In the genomic region with DNA sequence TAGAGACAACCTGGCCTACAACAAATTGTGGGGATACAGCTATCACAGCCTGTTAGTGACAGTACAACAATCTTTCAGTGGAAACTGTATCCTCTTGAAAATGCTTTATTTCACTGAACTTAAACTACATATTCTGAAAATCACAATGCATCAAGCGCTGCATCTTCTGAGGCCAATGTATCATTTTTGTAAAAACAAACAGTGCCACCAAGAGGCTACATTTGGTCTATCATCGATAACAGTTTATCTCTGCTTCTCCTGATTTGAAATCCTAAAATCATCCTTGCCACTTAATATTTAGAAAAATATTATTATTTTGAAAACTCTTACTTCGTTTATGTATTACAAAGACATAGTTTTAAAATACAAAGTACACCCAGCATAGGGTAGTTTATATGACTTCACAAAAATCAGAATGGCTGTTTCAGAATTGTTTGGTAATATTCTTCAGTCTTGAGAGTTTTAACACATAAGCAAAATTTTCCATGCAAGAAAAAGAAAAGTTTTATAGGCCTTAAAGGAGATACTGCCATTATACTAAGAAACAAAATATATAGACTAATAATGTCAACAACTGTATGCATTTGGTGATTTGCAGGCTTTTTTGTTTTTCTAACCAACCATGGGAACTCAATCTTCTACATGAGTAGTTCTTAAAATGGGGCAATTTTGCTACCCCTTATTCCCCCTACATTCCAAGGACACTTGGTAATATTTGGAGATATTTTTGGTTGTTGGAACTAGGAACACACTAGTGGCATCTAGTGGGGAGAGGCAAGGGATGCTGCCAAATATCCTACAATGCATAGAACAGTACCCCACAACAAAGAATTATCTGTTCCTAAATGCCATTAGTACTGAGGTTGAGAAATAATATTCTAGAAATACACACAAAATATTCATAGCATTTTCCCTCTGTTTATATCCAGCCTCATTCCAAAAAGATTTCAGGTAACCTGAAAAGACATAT, we compare ENCODE assay signal across 9 cellular contexts. TPM values are rescaled to one million over a fixed set of nuclear protein-coding genes. Genes with fewer than 3 reads are reported as not detected.
A peak's percentile ranks its signal among the peaks of the same experiment; 100 is the strongest.
DNase-seq lines count a peak whose midpoint lies in the region; ATAC-seq, FAIRE-seq and TF ChIP-seq lines count a peak whose summit lies in the region.
"Had no signal": no experiment of that assay in that cellular context is flagged by ENCODE, and none has a peak within 500 bp of the region (broad histone marks: within the 10 kb centered on the region; RNA-seq: fewer than 3 reads in every experiment).

No MANE protein-coding gene starts in this region.

- H3K4me2 ChIP-seq in DND-41 (ENCODE audit: insufficient read depth, low read length), result no peak overlapping the region
- no peak overlapping the region for H3K4me2 ChIP-seq in GM12878 (ENCODE audit: control insufficient read depth, insufficient read depth)

- in situ Hi-C loops in GM12878 (cut with MboI), result loop anchor here (10.0 kb wide), 1 partner anchor 932 kb away; no protein-coding TSS in a partner anchor

- H3K9me3 Mint-ChIP-seq in nephron, result no peaks in the 10 kb centered on the region
- no peaks in the 10 kb centered on the region for H3K9me3 Mint-ChIP-seq in effector memory CD8-positive, alpha-beta T cell

- WGBS in GM12878 (ENCODE audit: insufficient coverage, insufficient replicate concordance, low lambda C conversion rate, missing lambda C conversion rate), result 33% methylated on average over 3 of the region's 3 CpGs

- no peak for TF ChIP-seq POLR2A in GM12878 (IDR thresholded peaks at IDR 0.05; ENCODE audit: low read depth, low read length)

- RAD21 ChIA-PET in GM12878 (lab: Charles Lee; ENCODE audit: unreplicated experiment), result no interaction called here

- peaks cover 4% of the 10 kb centered on the region for H3K4me1 Mint-ChIP-seq in nephron
- H3K4me1 Mint-ChIP-seq in effector memory CD8-positive, alpha-beta T cell (ENCODE audit: low read depth in 2 of 2), result no peaks in the 10 kb centered on the region

- TF ChIP-seq CTCF in DND-41 (IDR thresholded peaks at IDR 0.05; ENCODE audit: borderline replicate concordance, extremely low read depth, low read length, poor library complexity, severe bottlenecking) (peak; percentile 38), GM12878 (IDR thresholded peaks at IDR 0.05 in 2 of 3, conservative IDR thresholded peaks at IDR 0.05 in 1 of 3; ENCODE audit: control insufficient read depth in 2 of 3, extremely low read depth in 1 of 3, insufficient read depth in 1 of 3, low read depth in 3 of 3, low read length in 3 of 3) (peak; percentile 16 to 35 (median 22); a peak in 3 of 6 replicates), nephron (IDR thresholded peaks at IDR 0.05; ENCODE audit: unreplicated experiment in 3 of 3) (peak; percentile 37 to 50 (median 41))

- H3K9me3 ChIP-seq in DND-41 (ENCODE audit: insufficient read depth, low read length, severe bottlenecking), result no peaks in the 10 kb centered on the region
- H3K9me3 ChIP-seq in GM12878 (replicated peaks; ENCODE audit: control insufficient read depth, insufficient read depth, low read length), result no peaks in the 10 kb centered on the region

- CTCF ChIA-PET in GM12878 (lab: Yijun Ruan, JAX), result interaction anchor here (1.0 to 2.3 kb wide), 2 partner anchors 11 to 937 kb away, joined by 3 to 7 read pairs; no protein-coding TSS in a partner anchor

- H3K4me1 ChIP-seq in DND-41 (ENCODE audit: insufficient read depth, low read length), result no peaks in the 10 kb centered on the region
- H3K4me1 ChIP-seq in GM12878 (ENCODE audit: control insufficient read depth, insufficient read depth, low read length), result no peaks in the 10 kb centered on the region

- SMC1A ChIA-PET in GM12878 (lab: Charles Lee; ENCODE audit: uncharacterized antibody, unreplicated experiment), result interaction anchor here (1.4 kb wide), 1 partner anchor 935 kb away, joined by 3 read pairs; no protein-coding TSS in a partner anchor

- no TSS peak for BruUV-seq in GM12878 (replicated peaks; lab: Mats Ljungman, UMichigan)

- no peaks in the 10 kb centered on the region for H3K27me3 Mint-ChIP-seq in nephron (ENCODE audit: low read depth)
- no peaks in the 10 kb centered on the region for H3K27me3 Mint-ChIP-seq in effector memory CD8-positive, alpha-beta T cell

- no peak overlapping the region for H3K27ac Mint-ChIP-seq in nephron
- H3K27ac Mint-ChIP-seq in effector memory CD8-positive, alpha-beta T cell, result no peak overlapping the region

- H2AFZ ChIP-seq in DND-41 (ENCODE audit: low read depth, low read length) (no peak overlapping the region), GM12878 (ENCODE audit: control insufficient read depth, low read depth, low read length) (no peak overlapping the region)

- no peak for ATAC-seq in DND-41 (ENCODE audit: insufficient read depth, low read depth)
- peak; percentile 41; the same call in 1 of the 3 replicates for ATAC-seq in GM12878
- ATAC-seq in effector memory CD8-positive, alpha-beta T cell (replicated peaks), result no peak
- ATAC-seq in GM21367 (IDR thresholded peaks at IDR 0.05; ENCODE audit: unreplicated experiment), result no peak
- ATAC-seq in GM18867 (IDR thresholded peaks at IDR 0.05; ENCODE audit: unreplicated experiment), result no peak

- FAIRE-seq in GM12878 (lab: Jason Lieb, UNC), result no peak

- no peak overlapping the region for H3K4me3 ChIP-seq in DND-41 (ENCODE audit: low read depth in 1 of 2, low read length in 2 of 2)
- H3K4me3 ChIP-seq in GM12878, result no peak overlapping the region

- no peak for TF ChIP-seq EP300 in GM12878 (IDR thresholded peaks at IDR 0.05; ENCODE audit: borderline replicate concordance in 1 of 2, control insufficient read depth in 1 of 2, low read depth in 2 of 2, low read length in 2 of 2)

- no peak for DNase-seq in DND-41
- DNase-seq in MV-4-11 (lab: John Stamatoyannopoulos, UW), result peak; percentile 9
- DNase-seq in GM12878 (ENCODE audit: low read depth, low spot score), result no peak
- no peak for DNase-seq in effector memory CD8-positive, alpha-beta T cell
- DNase-seq in cardiac septum (ENCODE audit: low spot score), result no peak
- DNase-seq: activated CD4-positive, alpha-beta T cell treated with anti-CD3 and anti-CD28 coated beads for 48 hours had no signal

- no peaks in the 10 kb centered on the region for H3K36me3 ChIP-seq in DND-41 (ENCODE audit: insufficient read depth, low read length)
- H3K36me3 ChIP-seq in GM12878 (ENCODE audit: control insufficient read depth in 2 of 2, insufficient read depth in 2 of 2, low read length in 1 of 2), result no peaks in the 10 kb centered on the region

- H3K36me3 Mint-ChIP-seq in nephron (ENCODE audit: low read depth), result no peaks in the 10 kb centered on the region
- H3K36me3 Mint-ChIP-seq in effector memory CD8-positive, alpha-beta T cell (ENCODE audit: insufficient read depth), result no peaks in the 10 kb centered on the region

- peak; percentile 33 for TF ChIP-seq RAD21 in GM12878 (IDR thresholded peaks at IDR 0.05; ENCODE audit: insufficient read depth, low read depth, low read length)

- H3K4me3 Mint-ChIP-seq in nephron, result no peak overlapping the region
- H3K4me3 Mint-ChIP-seq in effector memory CD8-positive, alpha-beta T cell, result no peak overlapping the region

- H3K79me2 ChIP-seq in DND-41 (ENCODE audit: insufficient read depth, low read length) (no peaks in the 10 kb centered on the region), GM12878 (ENCODE audit: control insufficient read depth, insufficient read depth, low read length) (no peaks in the 10 kb centered on the region)

- H3K27ac ChIP-seq in DND-41 (ENCODE audit: low read length) (no peak overlapping the region), GM12878 (ENCODE audit: control insufficient read depth, insufficient read depth) (no peak overlapping the region)

- no peak overlapping the region for H3K9ac ChIP-seq in DND-41 (ENCODE audit: low read depth, low read length)
- no peak overlapping the region for H3K9ac ChIP-seq in GM12878 (ENCODE audit: control insufficient read depth, insufficient read depth, low read length)

- H3K27me3 ChIP-seq in DND-41 (ENCODE audit: insufficient read depth, low read length, poor library complexity) (no peaks in the 10 kb centered on the region), GM12878 (replicated peaks in 1 of 2; ENCODE audit: control insufficient read depth in 2 of 2, insufficient read depth in 2 of 2, low read length in 1 of 2) (no peaks in the 10 kb centered on the region)

- H4K20me1 ChIP-seq in DND-41 (ENCODE audit: insufficient read depth, low read length), result no peaks in the 10 kb centered on the region
- H4K20me1 ChIP-seq in GM12878 (ENCODE audit: control insufficient read depth, insufficient read depth), result no peaks in the 10 kb centered on the region

- POLR2A ChIA-PET in GM12878 (lab: Charles Lee), result no interaction called here

- intact Hi-C loops in GM12878 (cut with micrococcal nuclease; ENCODE audit: unreplicated experiment), result loop anchor here (2.0 to 10.0 kb wide), 2 partner anchors 332 to 934 kb away; no protein-coding TSS in a partner anchor
- intact Hi-C loops in cardiac septum (cut with DNase I), result loop anchor here (5.0 kb wide), 1 partner anchor 935 kb away; no protein-coding TSS in a partner anchor

TF ChIP-seq in GM12878, 131 proteins besides CTCF, POLR2A, EP300 and RAD21 (continues in another document):
- no peak for TF ChIP-seq BMI1 (IDR thresholded peaks at IDR 0.05; ENCODE audit: borderline replicate concordance)
- TF ChIP-seq RB1 (IDR thresholded peaks at IDR 0.05; ENCODE audit: borderline replicate concordance), result no peak
- TF ChIP-seq ZNF274 (IDR thresholded peaks at IDR 0.05; ENCODE audit: insufficient read depth, insufficient read length), result no peak

RNA-seq across cellular contexts. Expression of gene WDR72, which starts 42.3 kb away (rescaled TPM):
- not detected in 2 replicates for total RNA-seq in GM12878 (2013; cell fraction: nucleolus; rRNA removed)
- total RNA-seq in GM12878 (2014; rRNA removed) (not detected in 2 replicates), GM12878 (2014; rRNA removed; fragmentation: Illumina TruSeq; extraction: Trizol) (not detected in 2 replicates), GM12878 (2021) (0.03 TPM in 1 of 2 replicates, not detected in the other), cardiac septum (not detected)
- not detected for polyA plus RNA-seq in GM12878 (2011; ENCODE audit: low read depth)
- polyA plus RNA-seq in GM12878 (2011; rRNA removed) (not detected in 2 replicates), GM12878 (2014; fragmentation: Illumina TruSeq; extraction: Trizol) (not detected in 2 replicates), GM12878 (2014; fragmentation: Nextera tagmentation; extraction: Ambion mirVana) (not detected), GM12878 (2014; rRNA removed) (not detected in 2 replicates), GM12878 (2016; fragmentation: Nextera tagmentation; extraction: Ambion mirVana) (not detected)
- polyA plus RNA-seq in GM12878 (2011; cell fraction: cytosol; rRNA removed), result not detected in 2 replicates
- 0.01 TPM in 1 of 2 replicates, not detected in the other for polyA plus RNA-seq in GM12878 (2011; cell fraction: nucleus; rRNA removed)
- not detected in 2 replicates for polyA plus RNA-seq in GM12878 (2012)
- polyA minus RNA-seq in GM12878 (2011; rRNA and poly(A)+ RNA removed), result not detected in 2 replicates
- not detected in 2 replicates for polyA minus RNA-seq in GM12878 (2011; cell fraction: cytosol; rRNA and poly(A)+ RNA removed)
- not detected in 2 replicates for polyA minus RNA-seq in GM12878 (2011; cell fraction: nucleus; rRNA and poly(A)+ RNA removed)
